ENCODE assay signal across 8 cellular contexts in genomic region chr17:56715613-56716357, GRCh38.
DNase-seq lines count a peak whose midpoint lies in the region; ATAC-seq and FAIRE-seq lines count a peak whose summit lies in the region.

No MANE protein-coding gene starts in this region.

- no peaks in the 10 kb centered on the region for H3K27me3 ChIP-seq in NT2/D1 (ENCODE audit: insufficient read depth, insufficient read length)

- H3K9ac ChIP-seq in NT2/D1 (ENCODE audit: insufficient read length, low read depth) = no peak overlapping the region

- H3K4me3 ChIP-seq in NT2/D1 (ENCODE audit: insufficient read length, low read depth) = no peak overlapping the region

- peak; percentile 97 for FAIRE-seq in HTR-8/SVneo (lab: Jason Lieb, UNC)

- DNase-seq in DMS 273 (lab: John Stamatoyannopoulos, UW; ENCODE audit: unreplicated experiment) (peak; percentile 95), HTR-8/SVneo (ENCODE audit: insufficient read length, low spot score) (peak; percentile 90), NT2/D1 (ENCODE audit: low read depth, low spot score) (peak; percentile 71), epidermal melanocyte (ENCODE audit: insufficient read length, low spot score) (peak; percentile 92), myocyte (ENCODE audit: low read depth) (peak; percentile 92)
- peak; percentile 39 to 64 (median 46) for DNase-seq in activated CD8-positive, alpha-beta memory T cell treated with anti-CD3 and anti-CD28 coated beads for 48 hours (ENCODE audit: low read depth in 2 of 3, low spot score in 2 of 3)
- DNase-seq in stimulated activated CD8-positive, alpha-beta memory T cell treated with anti-CD3 and anti-CD28 coated beads, Interleukin-7, amount 100 ng/mL, for 24 hours (ENCODE audit: low read depth) = peak; percentile 50

- peak; percentile 88 for ATAC-seq in GM21515 (IDR thresholded peaks at IDR 0.05; ENCODE audit: unreplicated experiment)

- peaks cover 2% of the 10 kb centered on the region for H3K4me1 ChIP-seq in NT2/D1 (ENCODE audit: insufficient read depth, insufficient read length)

- no peaks in the 10 kb centered on the region for H3K36me3 ChIP-seq in NT2/D1 (ENCODE audit: insufficient read depth, insufficient read length, low read length)

- H3K9me3 ChIP-seq in NT2/D1 (ENCODE audit: insufficient read depth, low read length) = 0 out of 2 replicates have a peak, but pooled peaks cover 12% of the 10 kb centered on the region
